ENCODE assay signal across 14 cellular contexts in the genomic region with DNA sequence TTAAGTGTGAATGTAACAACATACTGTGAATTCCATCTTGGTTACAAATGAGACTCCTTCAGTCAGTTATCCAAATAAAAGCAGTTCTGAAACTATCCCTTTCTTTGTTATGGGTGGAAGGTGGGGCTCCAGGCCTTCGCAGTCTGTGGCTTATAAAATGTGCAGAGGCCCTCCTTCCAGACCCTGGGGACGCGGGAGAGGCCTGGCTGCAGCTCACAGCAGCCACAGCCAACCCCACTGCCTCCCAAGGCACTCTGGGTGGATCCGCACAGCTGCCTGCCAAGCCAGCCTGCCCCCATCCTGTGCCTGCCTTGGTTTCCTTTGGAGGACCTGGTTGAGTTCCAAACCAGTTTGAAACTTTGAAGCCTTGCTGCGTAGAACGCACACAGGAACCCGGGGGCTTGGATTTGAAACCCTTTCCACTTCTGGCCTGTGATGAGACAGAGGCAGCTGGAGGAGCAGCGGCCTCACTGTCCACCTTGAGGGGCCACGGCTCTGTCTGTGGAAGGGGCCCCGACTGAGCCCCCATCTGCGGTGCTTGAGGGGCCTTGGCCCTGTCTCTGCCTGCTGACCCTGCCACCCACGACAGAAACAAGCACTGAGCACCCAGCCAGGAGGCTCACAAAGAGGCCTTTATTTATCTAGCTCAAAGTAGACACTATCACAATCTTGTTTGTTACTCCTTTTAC. TPM values are rescaled to one million over a fixed set of nuclear protein-coding genes. Genes with fewer than 3 reads are reported as not detected.
DNase-seq lines count a peak whose midpoint lies in the region; ATAC-seq and TF ChIP-seq lines count a peak whose summit lies in the region.
"Had no signal": no experiment of that assay in that cellular context is flagged by ENCODE, and none has a peak within 500 bp of the region (broad histone marks: within the 10 kb centered on the region; RNA-seq: fewer than 3 reads in every experiment).

No MANE protein-coding gene starts in this region.

- in situ Hi-C loops in SK-MEL-5 (cut with HindIII; ENCODE audit: low pct_unique_long_range_greater_than_20kb, low sequenced_read_pairs), result no loop called here

- H3K4me2 ChIP-seq in osteoblast (ENCODE audit: insufficient read depth, low read length), result peak overlapping the region; percentile 1

- no peak for ATAC-seq in GM18498 (IDR thresholded peaks at IDR 0.05; ENCODE audit: unreplicated experiment)
- ATAC-seq in activated CD8-positive, alpha-beta T cell treated with anti-CD3 and anti-CD28 coated beads, Interleukin-2, amount 10 ng/mL, durations not matched to agents 7 days and 5 days, result no peak
- ATAC-seq: activated CD8-positive, alpha-beta T cell treated with anti-CD3 and anti-CD28 coated beads for 36 hours; GM12878; K562; pancreas had no signal

- POLR2A ChIA-PET in activated CD8-positive, alpha-beta T cell treated with anti-CD3 and anti-CD28 coated beads, Interleukin-2, amount 10 ng/mL, durations not matched to agents 7 days and 5 days (lab: Charles Lee), result no interaction called here

- no peaks in the 10 kb centered on the region for H3K27me3 ChIP-seq in osteoblast (ENCODE audit: insufficient read depth, low read length)
- H3K27me3 ChIP-seq: pancreas had no signal

- H3K36me3 ChIP-seq in osteoblast (ENCODE audit: insufficient read depth, low read length), result peaks cover 48% of the 10 kb centered on the region

- peaks cover 27% of the 10 kb centered on the region for H3K36me3 Mint-ChIP-seq in activated CD8-positive, alpha-beta T cell treated with anti-CD3 and anti-CD28 coated beads, Interleukin-2, amount 10 ng/mL, durations not matched to agents 7 days and 5 days (ENCODE audit: low read depth)

- peaks cover 23% of the 10 kb centered on the region for H4K20me1 ChIP-seq in osteoblast (ENCODE audit: insufficient read depth, low read length)

- no peaks in the 10 kb centered on the region for H3K27me3 Mint-ChIP-seq in activated CD8-positive, alpha-beta T cell treated with anti-CD3 and anti-CD28 coated beads, Interleukin-2, amount 10 ng/mL, durations not matched to agents 7 days and 5 days (ENCODE audit: low read depth)
- H3K27me3 Mint-ChIP-seq: activated CD8-positive, alpha-beta T cell treated with anti-CD3 and anti-CD28 coated beads for 36 hours; CD4-positive, alpha-beta memory T cell had no signal

- peak overlapping the region; percentile 43 for H3K27ac ChIP-seq in osteoblast (ENCODE audit: low read depth, low read length)

- H3K4me1 ChIP-seq in osteoblast (ENCODE audit: insufficient read depth, low read length), result peaks cover 16% of the 10 kb centered on the region

- TF ChIP-seq CTCF in osteoblast (IDR thresholded peaks at IDR 0.05; ENCODE audit: extremely low read depth, low read depth, low read length), result no peak

- no peak overlapping the region for H3K27ac Mint-ChIP-seq in activated CD8-positive, alpha-beta T cell treated with anti-CD3 and anti-CD28 coated beads, Interleukin-2, amount 10 ng/mL, durations not matched to agents 7 days and 5 days
- H3K27ac Mint-ChIP-seq: activated CD8-positive, alpha-beta T cell treated with anti-CD3 and anti-CD28 coated beads for 36 hours had no signal

- no peak overlapping the region for H3K4me3 Mint-ChIP-seq in activated CD8-positive, alpha-beta T cell treated with anti-CD3 and anti-CD28 coated beads, Interleukin-2, amount 10 ng/mL, durations not matched to agents 7 days and 5 days
- H3K4me3 Mint-ChIP-seq: activated CD8-positive, alpha-beta T cell treated with anti-CD3 and anti-CD28 coated beads for 36 hours; CD4-positive, alpha-beta memory T cell had no signal

- CTCF ChIA-PET in activated CD8-positive, alpha-beta T cell treated with anti-CD3 and anti-CD28 coated beads, Interleukin-2, amount 10 ng/mL, durations not matched to agents 7 days and 5 days (lab: Charles Lee), result no interaction called here

- DNase-seq in AG20443 (ENCODE audit: low spot score) (peak; percentile 52), SK-MEL-5 (ENCODE audit: low read depth, low spot score) (peak; percentile 47), globus pallidus (ENCODE audit: low spot score) (peak; percentile 73), osteoblast (ENCODE audit: insufficient read length, low spot score, missing footprints) (peak; percentile 95), NCI-H1105 treated with DMSO at 0.1 percent for 48 hours (lab: John Stamatoyannopoulos, UW) (no peak), NCI-H748 (lab: John Stamatoyannopoulos, UW; ENCODE audit: unreplicated experiment) (no peak)
- no peak for DNase-seq in activated CD8-positive, alpha-beta T cell treated with anti-CD3 and anti-CD28 coated beads, Interleukin-2, amount 10 ng/mL, durations not matched to agents 7 days and 5 days
- DNase-seq: activated CD8-positive, alpha-beta T cell treated with anti-CD3 and anti-CD28 coated beads for 36 hours; CD4-positive, alpha-beta memory T cell; NCI-H2171 had no signal

- H3K79me2 ChIP-seq in osteoblast (ENCODE audit: insufficient read depth, low read length), result no peaks in the 10 kb centered on the region

- no peaks in the 10 kb centered on the region for H3K9me3 Mint-ChIP-seq in activated CD8-positive, alpha-beta T cell treated with anti-CD3 and anti-CD28 coated beads, Interleukin-2, amount 10 ng/mL, durations not matched to agents 7 days and 5 days (ENCODE audit: insufficient read depth)
- H3K9me3 Mint-ChIP-seq: activated CD8-positive, alpha-beta T cell treated with anti-CD3 and anti-CD28 coated beads for 36 hours; CD4-positive, alpha-beta memory T cell had no signal

- H3K4me1 Mint-ChIP-seq in activated CD8-positive, alpha-beta T cell treated with anti-CD3 and anti-CD28 coated beads, Interleukin-2, amount 10 ng/mL, durations not matched to agents 7 days and 5 days (ENCODE audit: low read depth), result no peaks in the 10 kb centered on the region
- H3K4me1 Mint-ChIP-seq: CD4-positive, alpha-beta memory T cell had no signal

- H3K9me3 ChIP-seq in osteoblast (ENCODE audit: low read depth, low read length), result no peaks in the 10 kb centered on the region
- H3K9me3 ChIP-seq: pancreas had no signal

- no peak overlapping the region for H3K4me3 ChIP-seq in osteoblast (ENCODE audit: insufficient read depth, low read length)
- H3K4me3 ChIP-seq: GM12878, K562, pancreas had no signal

- H2AFZ ChIP-seq in osteoblast (ENCODE audit: low read length), result no peak overlapping the region

RNA-seq across cellular contexts. Expression of a gene that starts 30.4 kb away (rescaled TPM):
- total RNA-seq in SK-MEL-5 (2014; rRNA removed; shearing (Covaris generic)), result 21.7 and 22.0 TPM in 2 replicates
- polyA plus RNA-seq in SK-MEL-5 (2015; cell fraction: cytosol; rRNA removed), result 43.4 and 53.9 TPM in 2 replicates
- polyA plus RNA-seq in SK-MEL-5 (2015; cell fraction: nucleus; rRNA removed), result 24.0 and 30.5 TPM in 2 replicates
- total RNA-seq in osteoblast, result 28.6 and 35.4 TPM in 2 replicates
- total RNA-seq in activated CD8-positive, alpha-beta T cell treated with anti-CD3 and anti-CD28 coated beads, Interleukin-2, amount 10 ng/mL, durations not matched to agents 7 days and 5 days, result 10 to 100 TPM; 81.0 to 81.2 TPM

RNA-seq across cellular contexts. Expression of a gene that starts 30.9 kb away (rescaled TPM):
- 47.8 and 48.4 TPM in 2 replicates for total RNA-seq in SK-MEL-5 (2014; rRNA removed; shearing (Covaris generic))
- 34.7 and 46.6 TPM in 2 replicates for polyA plus RNA-seq in SK-MEL-5 (2015; cell fraction: cytosol; rRNA removed)
- polyA plus RNA-seq in SK-MEL-5 (2015; cell fraction: nucleus; rRNA removed), result 22.4 and 27.3 TPM in 2 replicates
- 58.6 and 65.1 TPM in 2 replicates for total RNA-seq in osteoblast
- 10 to 100 TPM; 65.2 to 66.0 TPM for total RNA-seq in activated CD8-positive, alpha-beta T cell treated with anti-CD3 and anti-CD28 coated beads, Interleukin-2, amount 10 ng/mL, durations not matched to agents 7 days and 5 days

Comparison
In these comparisons a context has a peak if more than half of its experiments do, and no peak if none do; other contexts are left out.
1. DNase-seq: peak in AG20443 (single experiment), SK-MEL-5 (single experiment), globus pallidus (single experiment) and osteoblast (single experiment); none in activated CD8-positive, alpha-beta T cell treated with anti-CD3 and anti-CD28 coated beads, Interleukin-2, amount 10 ng/mL, durations not matched to agents 7 days and 5 days (single experiment), NCI-H1105 treated with DMSO at 0.1 percent for 48 hours (single experiment) and NCI-H748 (single experiment).